In genomic region chr15:52006702-52007340, GRCh38 we compare ENCODE assay signal across 9 cellular contexts. TPM values are rescaled to one million over a fixed set of nuclear protein-coding genes. Genes with fewer than 3 reads are reported as not detected.
DNase-seq lines count a peak whose midpoint lies in the region; ATAC-seq and TF ChIP-seq lines count a peak whose summit lies in the region.
"Had no signal": no experiment of that assay in that cellular context is flagged by ENCODE, and none has a peak within 500 bp of the region (broad histone marks: within the 10 kb centered on the region; RNA-seq: fewer than 3 reads in every experiment).

No MANE protein-coding gene starts in this region.

- POLR2A ChIA-PET in HEK293T (lab: Yijun Ruan, JAX): no interaction called here

- no peak for TF ChIP-seq CTCF in GM13977 (IDR thresholded peaks at IDR 0.05; ENCODE audit: extremely low read depth, insufficient read depth, missing control alignments)

- peak overlapping the region; percentile 26 for H3K27ac ChIP-seq in SJSA1
- H3K27ac ChIP-seq: parathyroid adenoma had no signal

- ATAC-seq in HG02759 (IDR thresholded peaks at IDR 0.05; ENCODE audit: unreplicated experiment): peak; percentile 43
- ATAC-seq in stimulated activated effector memory CD8-positive, alpha-beta T cell treated with anti-CD3 and anti-CD28 coated beads, Interleukin-12 subunit alpha, Interleukin-12 subunit beta, amount 100 ng/mL, for 72 hours: peak; percentile 33

- in situ Hi-C loops in GM13977 (cut with MboI; ENCODE audit: low pct_unique_long_range_greater_than_20kb, low sequenced_read_pairs, unreplicated experiment): no loop called here

- H3K4me3 ChIP-seq in SJSA1: no peak overlapping the region

- H3K27ac Mint-ChIP-seq in stimulated activated effector memory CD8-positive, alpha-beta T cell treated with anti-CD3 and anti-CD28 coated beads, Interleukin-12 subunit alpha, Interleukin-12 subunit beta, amount 100 ng/mL, for 72 hours: peak overlapping the region; percentile 63

- peak; percentile 48 for DNase-seq in activated CD8-positive, alpha-beta memory T cell treated with anti-CD3 and anti-CD28 coated beads, Interleukin-2, amount 50 U/mL, for 48 hours
- DNase-seq in activated CD8-positive, alpha-beta memory T cell treated with anti-CD3 and anti-CD28 coated beads for 24 hours: no peak
- DNase-seq in SJSA1 (ENCODE audit: low read depth in 1 of 2, low spot score in 2 of 2) (no peak), HEK293T (ENCODE audit: extremely low spot score) (no peak), NCI-H2107 treated with DMSO at 0.1 percent for 48 hours (lab: John Stamatoyannopoulos, UW; ENCODE audit: unreplicated experiment) (no peak), GM13977 (ENCODE audit: low spot score) (no peak)
- no peak for DNase-seq in stimulated activated effector memory CD8-positive, alpha-beta T cell treated with anti-CD3 and anti-CD28 coated beads, Interleukin-12 subunit alpha, Interleukin-12 subunit beta, amount 100 ng/mL, for 72 hours (ENCODE audit: low spot score in 2 of 2)

- H3K9me3 Mint-ChIP-seq in stimulated activated effector memory CD8-positive, alpha-beta T cell treated with anti-CD3 and anti-CD28 coated beads, Interleukin-12 subunit alpha, Interleukin-12 subunit beta, amount 100 ng/mL, for 72 hours: no peaks in the 10 kb centered on the region

- CTCF ChIA-PET in HEK293T (lab: Yijun Ruan, JAX): no interaction called here

- H3K4me3 Mint-ChIP-seq in stimulated activated effector memory CD8-positive, alpha-beta T cell treated with anti-CD3 and anti-CD28 coated beads, Interleukin-12 subunit alpha, Interleukin-12 subunit beta, amount 100 ng/mL, for 72 hours: peak overlapping the region; percentile 44

- H3K36me3 Mint-ChIP-seq in stimulated activated effector memory CD8-positive, alpha-beta T cell treated with anti-CD3 and anti-CD28 coated beads, Interleukin-12 subunit alpha, Interleukin-12 subunit beta, amount 100 ng/mL, for 72 hours: no peaks in the 10 kb centered on the region

- no peaks in the 10 kb centered on the region for H3K9me3 ChIP-seq in SJSA1 (replicated peaks)

- H3K4me1 Mint-ChIP-seq in stimulated activated effector memory CD8-positive, alpha-beta T cell treated with anti-CD3 and anti-CD28 coated beads, Interleukin-12 subunit alpha, Interleukin-12 subunit beta, amount 100 ng/mL, for 72 hours: peaks cover 71% of the 10 kb centered on the region

- H3K36me3 ChIP-seq in SJSA1: no peaks in the 10 kb centered on the region

- peaks cover 35% of the 10 kb centered on the region for H3K4me1 ChIP-seq in SJSA1 (replicated peaks)

- no peaks in the 10 kb centered on the region for H3K27me3 ChIP-seq in SJSA1 (replicated peaks)

TF ChIP-seq in HEK293T, 16 proteins besides CTCF, POLR2A, EP300 and RAD21:
- TF ChIP-seq TARDBP (IDR thresholded peaks at IDR 0.05): no peak
- TF ChIP-seq FOXA1 (IDR thresholded peaks at IDR 0.05): no peak
- no peak for TF ChIP-seq SP1 (IDR thresholded peaks at IDR 0.05)
- TF ChIP-seq ARNT (IDR thresholded peaks at IDR 0.05): no peak
- no peak for TF ChIP-seq PKNOX1 (IDR thresholded peaks at IDR 0.05)
- TF ChIP-seq BHLHE40 (IDR thresholded peaks at IDR 0.05; ENCODE audit: borderline replicate concordance): no peak
- no peak for TF ChIP-seq CTBP1 (IDR thresholded peaks at IDR 0.05; ENCODE audit: borderline replicate concordance)
- TF ChIP-seq SUZ12 (IDR thresholded peaks at IDR 0.05): no peak
- no peak for TF ChIP-seq HDGF (IDR thresholded peaks at IDR 0.05; ENCODE audit: borderline replicate concordance)
- no peak for TF ChIP-seq FOXM1 (IDR thresholded peaks at IDR 0.05; ENCODE audit: borderline replicate concordance)
- TF ChIP-seq FOXK2 (IDR thresholded peaks at IDR 0.05): no peak

RNA-seq across cellular contexts. Expression of gene MAPK6, which starts 12.2 kb away (rescaled TPM):
- 26.0 and 56.9 TPM in 2 replicates for total RNA-seq in SJSA1 (2014; rRNA removed; shearing (Covaris generic))

RNA-seq across cellular contexts. Expression of gene LEO1, which starts 35.2 kb away (rescaled TPM):
- total RNA-seq in SJSA1 (2014; rRNA removed; shearing (Covaris generic)): 47.7 and 51.6 TPM in 2 replicates
